Comparison of ENCODE assay signal across 19 cellular contexts in genomic region chr2:7765236-7765635, GRCh38.
DNase-seq lines count a peak whose midpoint lies in the region; ATAC-seq and TF ChIP-seq lines count a peak whose summit lies in the region.
"Had no signal": no experiment of that assay in that cellular context is flagged by ENCODE, and none has a peak within 500 bp of the region (broad histone marks: within the 10 kb centered on the region; RNA-seq: fewer than 3 reads in every experiment).

No MANE protein-coding gene starts in this region.

- H3K36me3 Mint-ChIP-seq in natural killer cell (peaks cover 8% of the 10 kb centered on the region), WTC11 (peaks cover 33% of the 10 kb centered on the region)
- H3K36me3 Mint-ChIP-seq in natural killer cell treated with Interleukin-12 subunit alpha and Interleukin-12 subunit beta and Interleukin-15 and Interleukin-18, amount 100 ng/mL, for 72 hours = peaks cover 24% of the 10 kb centered on the region
- H3K36me3 Mint-ChIP-seq in activated naive CD8-positive, alpha-beta T cell treated with anti-CD3 and anti-CD28 coated beads for 36 hours = peaks cover 18% of the 10 kb centered on the region

- TF ChIP-seq CTCF in natural killer cell (IDR thresholded peaks at IDR 0.05) (no peak), WTC11 (IDR thresholded peaks at IDR 0.05) (no peak), sigmoid colon (IDR thresholded peaks at IDR 0.05) (no peak)

- peaks cover 11 to 13% of the 10 kb centered on the region in 2 donors for H3K4me1 Mint-ChIP-seq in natural killer cell
- peaks cover 18 to 23% of the 10 kb centered on the region in 2 donors for H3K4me1 Mint-ChIP-seq in natural killer cell treated with Interleukin-12 subunit alpha and Interleukin-12 subunit beta and Interleukin-15 and Interleukin-18, amount 100 ng/mL, for 72 hours (ENCODE audit: low read depth in 2 of 2)
- H3K4me1 Mint-ChIP-seq in WTC11 = peaks cover 5% of the 10 kb centered on the region; the same call in 1 of the 2 replicates
- peaks cover 4% of the 10 kb centered on the region for H3K4me1 Mint-ChIP-seq in activated naive CD8-positive, alpha-beta T cell treated with anti-CD3 and anti-CD28 coated beads for 36 hours
- H3K4me1 Mint-ChIP-seq: GM23338 had no signal

- TF ChIP-seq POLR2A in sigmoid colon (IDR thresholded peaks at IDR 0.05) = no peak

- WGBS in sigmoid colon, 2 donors = 85% methylated on average over 1 of the region's 1 CpG

- no peaks in the 10 kb centered on the region for H3K27me3 Mint-ChIP-seq in natural killer cell (ENCODE audit: low read depth in 2 of 2)
- no peaks in the 10 kb centered on the region for H3K27me3 Mint-ChIP-seq in natural killer cell treated with Interleukin-12 subunit alpha and Interleukin-12 subunit beta and Interleukin-15 and Interleukin-18, amount 100 ng/mL, for 72 hours
- peaks cover 7% of the 10 kb centered on the region; the same call in 1 of the 2 replicates for H3K27me3 Mint-ChIP-seq in WTC11 (ENCODE audit: low read depth)
- no peaks in the 10 kb centered on the region for H3K27me3 Mint-ChIP-seq in activated naive CD8-positive, alpha-beta T cell treated with anti-CD3 and anti-CD28 coated beads for 36 hours
- H3K27me3 Mint-ChIP-seq: CD4-positive, alpha-beta memory T cell had no signal

- H3K4me3 ChIP-seq in sigmoid colon = no peak overlapping the region
- H3K4me3 ChIP-seq: GM12878, GM23338, HAP-1 had no signal

- peak in 2 of 3 donors; percentile 36 to 37 for ATAC-seq in natural killer cell
- ATAC-seq in natural killer cell treated with Interleukin-12 subunit alpha and Interleukin-12 subunit beta and Interleukin-15 and Interleukin-18, amount 100 ng/mL, for 72 hours = no peak
- no peak for ATAC-seq in WTC11
- no peak for ATAC-seq in HG03280 (IDR thresholded peaks at IDR 0.05; ENCODE audit: unreplicated experiment)
- ATAC-seq: GM12878, GM23338 had no signal

- POLR2A ChIA-PET in WTC11 (lab: Charles Lee) = no interaction called here

- no peaks in the 10 kb centered on the region for H3K27me3 ChIP-seq in sigmoid colon

- H3K4me3 Mint-ChIP-seq in natural killer cell = no peak overlapping the region
- no peak overlapping the region for H3K4me3 Mint-ChIP-seq in natural killer cell treated with Interleukin-12 subunit alpha and Interleukin-12 subunit beta and Interleukin-15 and Interleukin-18, amount 100 ng/mL, for 72 hours
- H3K4me3 Mint-ChIP-seq in WTC11 = no peak overlapping the region
- no peak overlapping the region for H3K4me3 Mint-ChIP-seq in activated naive CD8-positive, alpha-beta T cell treated with anti-CD3 and anti-CD28 coated beads for 36 hours
- H3K4me3 Mint-ChIP-seq: CD4-positive, alpha-beta memory T cell; GM23338; HFFc6 had no signal

- intact Hi-C loops in natural killer cell (cut with micrococcal nuclease) = no loop called here
- intact Hi-C loops in sigmoid colon (cut with DNase I) = loop anchor here (5.0 kb wide), 2 partner anchors 237 to 397 kb away; no protein-coding TSS in a partner anchor

- H3K27ac ChIP-seq in epithelial cell of prostate = no peak overlapping the region
- peak overlapping the region in 3 of 4 donors; percentile 80 to 89 (median 84) for H3K27ac ChIP-seq in sigmoid colon

- H3K36me3 ChIP-seq in sigmoid colon = no peaks in the 10 kb centered on the region
- H3K36me3 ChIP-seq: HAP-1 had no signal

- H3K9me3 Mint-ChIP-seq in natural killer cell (peaks cover 3 to 4% of the 10 kb centered on the region in 2 donors), WTC11 (peaks cover 45% of the 10 kb centered on the region)
- H3K9me3 Mint-ChIP-seq in natural killer cell treated with Interleukin-12 subunit alpha and Interleukin-12 subunit beta and Interleukin-15 and Interleukin-18, amount 100 ng/mL, for 72 hours = peaks cover 12% of the 10 kb centered on the region
- H3K9me3 Mint-ChIP-seq in activated naive CD8-positive, alpha-beta T cell treated with anti-CD3 and anti-CD28 coated beads for 36 hours = peaks cover 25% of the 10 kb centered on the region

- TF ChIP-seq EP300 in sigmoid colon (IDR thresholded peaks at IDR 0.05) = peak; percentile 63 to 90 (median 76)

- CTCF ChIA-PET in WTC11 (lab: Charles Lee) = no interaction called here

- no peak overlapping the region for H3K27ac Mint-ChIP-seq in natural killer cell
- no peak overlapping the region for H3K27ac Mint-ChIP-seq in natural killer cell treated with Interleukin-12 subunit alpha and Interleukin-12 subunit beta and Interleukin-15 and Interleukin-18, amount 100 ng/mL, for 72 hours
- no peak overlapping the region for H3K27ac Mint-ChIP-seq in WTC11
- no peak overlapping the region for H3K27ac Mint-ChIP-seq in activated naive CD8-positive, alpha-beta T cell treated with anti-CD3 and anti-CD28 coated beads for 36 hours
- H3K27ac Mint-ChIP-seq: CD4-positive, alpha-beta memory T cell; GM23338; HFFc6 had no signal

- DNase-seq in natural killer cell = no peak
- DNase-seq in natural killer cell treated with Interleukin-12 subunit alpha and Interleukin-12 subunit beta and Interleukin-15 and Interleukin-18, amount 100 ng/mL, for 72 hours (ENCODE audit: low spot score) = no peak
- DNase-seq in WTC11 (ENCODE audit: low spot score) = no peak
- DNase-seq in epithelial cell of prostate (ENCODE audit: low read depth, low spot score) = peak; percentile 44
- DNase-seq in sigmoid colon = no peak
- DNase-seq in activated naive CD8-positive, alpha-beta T cell treated with anti-CD3 and anti-CD28 coated beads for 36 hours = no peak
- no peak for DNase-seq in D341Med (ENCODE audit: low spot score)
- DNase-seq: C1 segment of cervical spinal cord; Calu3; CD4-positive, alpha-beta memory T cell; COR-L47; DMS153; DND-41; GDM1; HFFc6 had no signal

- peaks cover 0 to 14% (median 2%) of the 10 kb centered on the region in 4 donors for H3K9me3 ChIP-seq in sigmoid colon
- H3K9me3 ChIP-seq: HAP-1 had no signal

- peaks cover 0 to 39% (median 22%) of the 10 kb centered on the region in 4 donors for H3K4me1 ChIP-seq in sigmoid colon
- H3K4me1 ChIP-seq: HAP-1 had no signal

TF ChIP-seq in WTC11, 78 proteins besides CTCF, POLR2A, EP300 and RAD21:
- TF ChIP-seq ATF1 (CRISPR knock-in tag; IDR thresholded peaks at IDR 0.05) = no peak
- no peak for TF ChIP-seq ZNF317 (CRISPR knock-in tag; IDR thresholded peaks at IDR 0.05; ENCODE audit: borderline replicate concordance, low read depth)
- TF ChIP-seq HMGA2 (CRISPR knock-in tag; IDR thresholded peaks at IDR 0.05) = 0 out of 2 replicates have a peak, but pooled peaks have one; percentile 15

Comparison
In these comparisons a context has a peak if more than half of its experiments do, and no peak if none do; other contexts are left out.
1. ATAC-seq: peak in natural killer cell (2 of 3); none in natural killer cell treated with Interleukin-12 subunit alpha and Interleukin-12 subunit beta and Interleukin-15 and Interleukin-18, amount 100 ng/mL, for 72 hours (0 of 2), WTC11 (single experiment) and HG03280 (single experiment).